In the genomic region with DNA sequence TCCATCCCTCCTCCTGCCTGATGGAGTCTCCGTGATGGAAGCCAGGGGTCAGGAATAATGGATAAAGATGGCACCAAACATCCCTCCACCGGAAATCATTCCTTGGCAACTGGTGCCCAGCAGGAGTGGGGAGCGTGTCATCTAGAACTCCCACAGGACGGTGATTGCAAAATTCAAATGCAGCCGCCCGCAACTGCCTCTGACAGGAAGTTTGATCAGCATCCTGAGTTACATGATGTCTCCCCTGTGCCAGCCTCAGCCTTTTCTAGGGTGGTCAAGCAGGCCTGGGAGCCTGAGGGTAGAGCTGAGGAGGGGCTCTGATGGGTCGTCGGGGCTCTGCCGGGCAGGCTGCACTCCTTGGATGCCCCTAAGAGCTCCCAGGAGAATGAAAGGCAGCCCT, we compare ENCODE assay signal across 15 cellular contexts. TPM values are rescaled to one million over a fixed set of nuclear protein-coding genes. Genes with fewer than 3 reads are reported as not detected.
A peak's percentile ranks its signal among the peaks of the same experiment; 100 is the strongest.
DNase-seq lines count a peak whose midpoint lies in the region; ATAC-seq and TF ChIP-seq lines count a peak whose summit lies in the region.
"Had no signal": no experiment of that assay in that cellular context is flagged by ENCODE, and none has a peak within 500 bp of the region (broad histone marks: within the 10 kb centered on the region; RNA-seq: fewer than 3 reads in every experiment).

No MANE protein-coding gene starts in this region.

- H2AFZ ChIP-seq in ACC112 (ENCODE audit: low read length, unreplicated experiment) (peak overlapping the region; percentile 23), GM23248 (peak overlapping the region; percentile 55)

- no peak for TF ChIP-seq CTCF in WERI-Rb-1 (IDR thresholded peaks at IDR 0.05; ENCODE audit: low read depth, low read length)

- no peaks in the 10 kb centered on the region for H4K20me1 ChIP-seq in GM23248 (ENCODE audit: insufficient read depth)

- H3K9me2 ChIP-seq in GM23248 (ENCODE audit: insufficient read depth), result no peaks in the 10 kb centered on the region

- H3K36me3 ChIP-seq in ACC112 (ENCODE audit: insufficient read depth, low read length) (no peaks in the 10 kb centered on the region), GM23248 (ENCODE audit: low read depth) (no peaks in the 10 kb centered on the region), WERI-Rb-1 (no peaks in the 10 kb centered on the region)

- in situ Hi-C loops in GM23248 (cut with MboI), result no loop called here

- H3K4me2 ChIP-seq in GM23248 (ENCODE audit: unreplicated experiment), result no peak overlapping the region

- H3K4me3 ChIP-seq in ACC112 (ENCODE audit: low read depth, low read length), result no peak overlapping the region
- H3K4me3 ChIP-seq in GM23248, result no peak overlapping the region
- no peak overlapping the region for H3K4me3 ChIP-seq in WERI-Rb-1 (ENCODE audit: low read depth, low read length)

- H3K4me1 ChIP-seq in ACC112 (ENCODE audit: control insufficient read depth, insufficient read depth, low read length, unreplicated experiment), result peaks cover 22% of the 10 kb centered on the region
- H3K4me1 ChIP-seq in GM23248 (ENCODE audit: insufficient read depth), result peaks cover 15% of the 10 kb centered on the region

- H3K27ac ChIP-seq in ACC112 (ENCODE audit: low read depth, low read length), result peak overlapping the region; percentile 76
- no peak overlapping the region for H3K27ac ChIP-seq in GM23248
- peak overlapping the region; percentile 51 for H3K27ac ChIP-seq in WERI-Rb-1

- DNase-seq in GM23248 (peak; percentile 66), WERI-Rb-1 (no peak), myocyte (ENCODE audit: low read depth) (peak; percentile 11)
- DNase-seq in stimulated activated CD4-positive, alpha-beta T cell treated with anti-CD3 and anti-CD28 coated beads, Interleukin-4, amount 100 ng/mL, for 4 hours, result no peak
- DNase-seq in activated effector memory CD4-positive, alpha-beta T cell treated with anti-CD3 and anti-CD28 coated beads, Interleukin-2, amount 50 U/mL, for 16 hours, result no peak
- DNase-seq: activated gamma-delta T cell, mammary epithelial cell, NCI-H1048, NCI-H748 treated with DMSO at 0.1 percent for 48 hours, retina, RPMI8226 had no signal

- H3F3A ChIP-seq in GM23248 (ENCODE audit: insufficient read depth), result peaks cover 4% of the 10 kb centered on the region; the same call in 1 of the 2 replicates

- WGBS in GM23248 (ENCODE audit: low coverage in 1 of 2, low lambda C conversion rate in 2 of 2, missing lambda C conversion rate in 2 of 2), 2 experiments, result 31 to 38% methylated on average over 9 of the region's 9 CpGs

- no peak overlapping the region for H3K9ac ChIP-seq in GM23248

- peaks cover 28% of the 10 kb centered on the region for H3K27me3 ChIP-seq in ACC112 (ENCODE audit: insufficient read depth, low read length)
- 0 out of 2 replicates have a peak, but pooled peaks cover 4% of the 10 kb centered on the region for H3K27me3 ChIP-seq in GM23248 (replicated peaks; ENCODE audit: insufficient read depth)
- H3K27me3 ChIP-seq in WERI-Rb-1 (ENCODE audit: insufficient read depth, low read depth, severe bottlenecking), result no peaks in the 10 kb centered on the region

- no peaks in the 10 kb centered on the region for H3K79me2 ChIP-seq in ACC112 (ENCODE audit: control insufficient read depth, insufficient read depth, low read length, unreplicated experiment)
- no peaks in the 10 kb centered on the region for H3K79me2 ChIP-seq in GM23248 (ENCODE audit: insufficient read depth)

- H3K9me3 ChIP-seq in GM23248 (ENCODE audit: low read depth) (no peaks in the 10 kb centered on the region), WERI-Rb-1 (ENCODE audit: severe bottlenecking) (no peaks in the 10 kb centered on the region)

- no peak for ATAC-seq in HG03520 (IDR thresholded peaks at IDR 0.05; ENCODE audit: unreplicated experiment)
- no peak for ATAC-seq in GM18909 (IDR thresholded peaks at IDR 0.05; ENCODE audit: poor library complexity, unreplicated experiment)

RNA-seq across cellular contexts. Expression of a gene that starts 52.8 kb away (rescaled TPM):
- total RNA-seq in GM23248 (2014; rRNA removed; shearing (Covaris generic)), result not detected in 2 replicates
- not detected in 2 replicates for polyA plus RNA-seq in GM23248 (2016; fragmentation: Nextera tagmentation; extraction: Ambion mirVana)
- total RNA-seq in myocyte, result 0.57 TPM in 1 of 2 replicates, not detected in the other
- not detected for polyA plus RNA-seq in myocyte (2012)
- total RNA-seq: mammary epithelial cell; natural killer cell treated with Interleukin-12 subunit alpha and Interleukin-12 subunit beta and Interleukin-15 and Interleukin-18, amount 100 ng/mL, for 72 hours had no signal
- polyA plus RNA-seq: mammary epithelial cell had no signal

Comparison
In these comparisons a context has a peak if more than half of its experiments do, and no peak if none do; other contexts are left out.
1. DNase-seq: peak in GM23248 (single experiment) and myocyte (single experiment); none in WERI-Rb-1 (single experiment), stimulated activated CD4-positive, alpha-beta T cell treated with anti-CD3 and anti-CD28 coated beads, Interleukin-4, amount 100 ng/mL, for 4 hours (0 of 2) and activated effector memory CD4-positive, alpha-beta T cell treated with anti-CD3 and anti-CD28 coated beads, Interleukin-2, amount 50 U/mL, for 16 hours (single experiment).